ENCODE assay signal across 15 cellular contexts in genomic region chr9:136250676-136251075, GRCh38. TPM values are rescaled to one million over a fixed set of nuclear protein-coding genes. Genes with fewer than 3 reads are reported as not detected.
"Had no signal": no experiment of that assay in that cellular context is flagged by ENCODE, and none has a peak within 500 bp of the region (broad histone marks: within the 10 kb centered on the region; RNA-seq: fewer than 3 reads in every experiment).

No MANE protein-coding gene starts in this region.

- DNase-seq: IMR-90, Kasumi-1, KG1, MM.1S, NCI-H1436, NCI-H2029, NCI-H2081 treated with DMSO at 0.1 percent for 48 hours, NCI-H226, NCI-H446, SK-N-SH, SW 1271 had no signal

- FAIRE-seq: RCC 7860 had no signal

- H3K9me2 ChIP-seq: SK-N-SH had no signal

- H3K4me2 ChIP-seq: SK-N-SH had no signal

- H3K9me3 ChIP-seq: SK-N-SH had no signal

- H3K27ac ChIP-seq: HL-60 had no signal

- H3K9ac ChIP-seq: SK-N-SH had no signal

RNA-seq across cellular contexts. Expression of gene LHX3, which starts 45.7 kb away (rescaled TPM):
- total RNA-seq: IMR-90, M059J, SK-MEL-5 had no signal
- polyA plus RNA-seq: IMR-90, SK-N-SH had no signal

RNA-seq across cellular contexts. Expression of gene CCDC187, which starts 53.2 kb away (rescaled TPM):
- total RNA-seq: IMR-90, M059J, SK-MEL-5 had no signal
- polyA plus RNA-seq: IMR-90, SK-N-SH had no signal
